ENCODE assay signal across 28 cellular contexts in the genomic region with DNA sequence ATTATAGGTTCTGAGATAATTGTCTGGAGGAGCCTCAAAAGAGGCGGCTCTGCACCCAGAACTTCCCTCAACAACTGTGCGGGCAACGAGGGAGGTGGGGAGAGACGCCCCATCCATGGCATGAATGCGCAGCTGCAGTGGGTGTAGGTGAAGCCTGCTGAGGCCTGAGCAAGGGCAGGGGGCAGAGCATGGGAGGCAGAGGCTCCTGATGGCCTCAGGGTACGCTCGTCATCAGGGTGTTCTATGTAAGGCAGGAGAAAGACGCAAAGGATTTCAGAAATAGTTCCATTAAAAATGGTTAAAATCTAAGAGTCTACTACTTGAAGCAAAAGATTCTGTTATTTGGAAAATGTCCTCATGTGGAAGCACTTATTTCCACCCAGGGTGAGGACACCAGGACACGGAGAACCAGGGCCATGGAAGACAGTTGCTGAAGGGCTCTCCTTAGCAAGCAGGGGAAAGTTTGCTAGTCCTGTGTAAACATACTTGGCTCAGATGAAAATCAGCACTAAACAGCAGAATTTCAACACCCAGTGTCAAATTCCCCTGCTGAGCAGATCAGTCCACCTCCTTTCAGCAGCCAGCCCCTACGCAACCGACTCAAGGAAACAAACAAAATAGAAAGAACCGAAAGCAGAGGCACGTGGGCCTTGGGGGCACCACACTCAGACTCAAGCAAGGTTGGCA. TPM values are rescaled to one million over a fixed set of nuclear protein-coding genes. Genes with fewer than 3 reads are reported as not detected.
A peak's percentile ranks its signal among the peaks of the same experiment; 100 is the strongest.
DNase-seq lines count a peak whose midpoint lies in the region; ATAC-seq, FAIRE-seq and TF ChIP-seq lines count a peak whose summit lies in the region.
"Had no signal": no experiment of that assay in that cellular context is flagged by ENCODE, and none has a peak within 500 bp of the region (broad histone marks: within the 10 kb centered on the region; RNA-seq: fewer than 3 reads in every experiment).

No MANE protein-coding gene starts in this region.

- no peak for FAIRE-seq in astrocyte (lab: Jason Lieb, UNC)
- FAIRE-seq: GM12891 had no signal

- WGBS in lung, 2 donors, result 72 to 78% methylated on average over 13 of the region's 13 CpGs

- no peaks in the 10 kb centered on the region for H3K4me1 Mint-ChIP-seq in astrocyte (ENCODE audit: low read depth, unreplicated experiment)
- H3K4me1 Mint-ChIP-seq: activated CD4-positive, alpha-beta T cell treated with anti-CD3 and anti-CD28 coated beads for 36 hours; brain; CD4-positive, alpha-beta memory T cell; natural killer cell had no signal

- H3K4me1 ChIP-seq in breast epithelium, result no peaks in the 10 kb centered on the region
- no peaks in the 10 kb centered on the region for H3K4me1 ChIP-seq in astrocyte (ENCODE audit: insufficient read depth, low read length)
- H3K4me1 ChIP-seq in lung (ENCODE audit: control insufficient read depth in 2 of 2, insufficient read depth in 2 of 2, low read length in 2 of 2), result no peaks in the 10 kb centered on the region
- no peaks in the 10 kb centered on the region for H3K4me1 ChIP-seq in OCI-LY7 (ENCODE audit: insufficient read depth, low read length, poor library complexity, severe bottlenecking)
- H3K4me1 ChIP-seq: adrenal gland, heart left ventricle, upper lobe of left lung had no signal

- H4K20me1 ChIP-seq in astrocyte (ENCODE audit: insufficient read depth, low read length), result no peaks in the 10 kb centered on the region
- H4K20me1 ChIP-seq in OCI-LY7 (ENCODE audit: insufficient read depth, low read length), result no peaks in the 10 kb centered on the region

- TF ChIP-seq CTCF in breast epithelium (IDR thresholded peaks at IDR 0.05) (no peak), astrocyte (IDR thresholded peaks at IDR 0.05; ENCODE audit: insufficient read depth, low read depth, low read length) (no peak), lung (IDR thresholded peaks at IDR 0.05; ENCODE audit: control extremely low read depth, extremely low read depth) (no peak), OCI-LY7 (conservative IDR thresholded peaks at IDR 0.05; ENCODE audit: low read length) (no peak)

- H3K9ac ChIP-seq in astrocyte (ENCODE audit: low read length), result no peak overlapping the region

- no peaks in the 10 kb centered on the region for H3K36me3 Mint-ChIP-seq in astrocyte (ENCODE audit: low read depth, unreplicated experiment)
- H3K36me3 Mint-ChIP-seq: natural killer cell had no signal

- no TSS peak for BruUV-seq in OCI-LY7 (replicated peaks; lab: Mats Ljungman, UMichigan)

- H3K4me3 Mint-ChIP-seq in astrocyte (ENCODE audit: unreplicated experiment), result no peak overlapping the region
- H3K4me3 Mint-ChIP-seq: activated CD4-positive, alpha-beta T cell treated with anti-CD3 and anti-CD28 coated beads for 36 hours; activated CD8-positive, alpha-beta T cell treated with anti-CD3 and anti-CD28 coated beads for 36 hours; activated naive CD4-positive, alpha-beta T cell treated with anti-CD3 and anti-CD28 coated beads for 36 hours; brain; CD4-positive, alpha-beta memory T cell; natural killer cell; T-helper 2 cell treated with Interferon-gamma antibody and Interleukin-4, amounts not matched to agents 5 μg/mL and 100 μg/mL, for 36 hours had no signal

- POLR2A ChIA-PET in OCI-LY7 (lab: Charles Lee), result interaction anchor here (0.7 kb wide), 1 partner anchor 383 kb away, joined by 3 read pairs; no protein-coding TSS in a partner anchor

- H3K27ac Mint-ChIP-seq in astrocyte (ENCODE audit: unreplicated experiment), result peak overlapping the region; percentile 48
- H3K27ac Mint-ChIP-seq: activated CD4-positive, alpha-beta T cell treated with anti-CD3 and anti-CD28 coated beads for 36 hours; activated CD8-positive, alpha-beta T cell treated with anti-CD3 and anti-CD28 coated beads for 36 hours; activated naive CD4-positive, alpha-beta T cell treated with anti-CD3 and anti-CD28 coated beads for 36 hours; brain; CD4-positive, alpha-beta memory T cell; natural killer cell; T-helper 2 cell treated with Interferon-gamma antibody and Interleukin-4, amounts not matched to agents 5 μg/mL and 100 μg/mL, for 36 hours had no signal

- peak; percentile 38 for ATAC-seq in lung (ENCODE audit: insufficient read depth, low FRiP score)
- no peak for ATAC-seq in GM18498 (IDR thresholded peaks at IDR 0.05; ENCODE audit: unreplicated experiment)
- no peak for ATAC-seq in GM18517 (IDR thresholded peaks at IDR 0.05; ENCODE audit: unreplicated experiment)
- ATAC-seq: activated CD4-positive, alpha-beta T cell treated with anti-CD3 and anti-CD28 coated beads for 36 hours; activated CD8-positive, alpha-beta T cell treated with anti-CD3 and anti-CD28 coated beads for 36 hours; esophagus mucosa; heart left ventricle; mucosa of descending colon; PC-3 had no signal

- H3K79me2 ChIP-seq in astrocyte (ENCODE audit: insufficient read depth, low read length) (no peaks in the 10 kb centered on the region), OCI-LY7 (ENCODE audit: insufficient read depth, low read depth, low read length) (no peaks in the 10 kb centered on the region)

- TF ChIP-seq POLR2A in breast epithelium (IDR thresholded peaks at IDR 0.05), result no peak

- in situ Hi-C loops in T47D (cut with HindIII; ENCODE audit: low pct_unique_long_range_greater_than_20kb, low sequenced_read_pairs), result no loop called here

- H3K9me3 Mint-ChIP-seq in astrocyte (ENCODE audit: unreplicated experiment), result peaks cover 2% of the 10 kb centered on the region
- H3K9me3 Mint-ChIP-seq: activated CD8-positive, alpha-beta T cell treated with anti-CD3 and anti-CD28 coated beads for 36 hours; activated naive CD4-positive, alpha-beta T cell treated with anti-CD3 and anti-CD28 coated beads for 36 hours; CD4-positive, alpha-beta memory T cell; natural killer cell; T-helper 2 cell treated with Interferon-gamma antibody and Interleukin-4, amounts not matched to agents 5 μg/mL and 100 μg/mL, for 36 hours had no signal

- H3K9me2 ChIP-seq in OCI-LY7 (ENCODE audit: insufficient read depth, low read length), result no peaks in the 10 kb centered on the region

- H3K27me3 ChIP-seq in breast epithelium (no peaks in the 10 kb centered on the region), astrocyte (ENCODE audit: insufficient read depth, low read length) (peaks cover 4% of the 10 kb centered on the region), lung (ENCODE audit: control insufficient read depth, insufficient read depth) (no peaks in the 10 kb centered on the region), H7 (ENCODE audit: control insufficient read depth, insufficient read depth, low read length) (no peaks in the 10 kb centered on the region)
- H3K27me3 ChIP-seq: adrenal gland, upper lobe of left lung had no signal

- H3K9me3 ChIP-seq in breast epithelium (no peaks in the 10 kb centered on the region), astrocyte (ENCODE audit: insufficient read depth, low read depth, low read length) (no peaks in the 10 kb centered on the region), lung (ENCODE audit: control insufficient read depth in 2 of 2, insufficient read depth in 1 of 2, low read length in 1 of 2) (peaks cover 0 to 2% of the 10 kb centered on the region in 2 donors), OCI-LY7 (ENCODE audit: low read length) (no peaks in the 10 kb centered on the region)
- H3K9me3 ChIP-seq: adrenal gland, heart left ventricle, mucosa of descending colon, upper lobe of left lung had no signal

- H3K27ac ChIP-seq in breast epithelium (no peak overlapping the region), astrocyte (ENCODE audit: low read depth, low read length) (no peak overlapping the region), lung (ENCODE audit: low read depth in 1 of 2, low read length in 1 of 2) (no peak overlapping the region), OCI-LY7 (ENCODE audit: low read depth, low read length, poor library complexity, severe bottlenecking) (no peak overlapping the region)
- H3K27ac ChIP-seq: adrenal gland, heart left ventricle had no signal

- H3K36me3 ChIP-seq in breast epithelium (no peaks in the 10 kb centered on the region), astrocyte (ENCODE audit: insufficient read depth, low read length) (no peaks in the 10 kb centered on the region), lung (ENCODE audit: control insufficient read depth in 2 of 2, insufficient read depth in 2 of 2, low read length in 2 of 2) (no peaks in the 10 kb centered on the region), OCI-LY7 (ENCODE audit: insufficient read depth, low read length) (peaks cover under 1% of the 10 kb centered on the region; the same call in 1 of the 2 replicates), H7 (replicated peaks; ENCODE audit: control insufficient read depth, insufficient read depth, low read length) (no peaks in the 10 kb centered on the region)
- H3K36me3 ChIP-seq: adrenal gland, heart left ventricle, upper lobe of left lung had no signal

- DNase-seq in T47D (ENCODE audit: low read depth in 1 of 2, low spot score in 1 of 2) (peak; percentile 16 to 84), breast epithelium (ENCODE audit: low spot score in 2 of 2) (no peak), astrocyte (ENCODE audit: low read depth) (no peak), lung (ENCODE audit: low spot score) (no peak), OCI-LY7 (ENCODE audit: low spot score) (no peak), H7 (no peak)
- DNase-seq: activated CD4-positive, alpha-beta T cell treated with anti-CD3 and anti-CD28 coated beads for 36 hours; activated CD8-positive, alpha-beta memory T cell treated with anti-CD3 and anti-CD28 coated beads, Interleukin-2, amount 50 U/mL, for 48 hours; activated CD8-positive, alpha-beta T cell treated with anti-CD3 and anti-CD28 coated beads for 36 hours; activated naive CD4-positive, alpha-beta T cell treated with anti-CD3 and anti-CD28 coated beads for 36 hours; adrenal gland; CD4-positive, alpha-beta memory T cell; cerebellar nuclear complex; heart left ventricle; IMR-90; mucosa of descending colon; natural killer cell; NCI-H1048; PC-3; SHP77 treated with DMSO at 0.1 percent for 48 hours; stimulated activated CD4-positive, alpha-beta T cell treated with anti-CD3 and anti-CD28 coated beads, Interleukin-4, amount 100 ng/mL, for 24 hours had no signal

- H3K4me3 ChIP-seq in breast epithelium (no peak overlapping the region), astrocyte (ENCODE audit: insufficient read depth, low read depth, low read length) (no peak overlapping the region), lung (no peak overlapping the region), OCI-LY7 (ENCODE audit: low read depth, low read length, poor library complexity, severe bottlenecking) (no peak overlapping the region), H7 (ENCODE audit: insufficient read depth, low read depth, low read length) (no peak overlapping the region)
- H3K4me3 ChIP-seq: adrenal gland, heart left ventricle, mucosa of descending colon, upper lobe of left lung had no signal

- peaks cover 6% of the 10 kb centered on the region for H3K27me3 Mint-ChIP-seq in astrocyte (ENCODE audit: low read depth, unreplicated experiment)
- H3K27me3 Mint-ChIP-seq: activated CD4-positive, alpha-beta T cell treated with anti-CD3 and anti-CD28 coated beads for 36 hours; activated CD8-positive, alpha-beta T cell treated with anti-CD3 and anti-CD28 coated beads for 36 hours had no signal

- intact Hi-C loops in breast epithelium (cut with DNase I; ENCODE audit: low total_unique reads) (loop anchor here (1.0 kb wide), 1 partner anchor 9 kb away; no protein-coding TSS in a partner anchor), OCI-LY7 (cut with micrococcal nuclease; ENCODE audit: unreplicated experiment) (no loop called here)

- H3K4me2 ChIP-seq in astrocyte (ENCODE audit: low read length), result no peak overlapping the region
- no peak overlapping the region for H3K4me2 ChIP-seq in OCI-LY7 (ENCODE audit: low read length)

- H2AFZ ChIP-seq in astrocyte (ENCODE audit: low read depth, low read length) (no peak overlapping the region), OCI-LY7 (ENCODE audit: low read length) (no peak overlapping the region)

- CTCF ChIA-PET in OCI-LY7 (lab: Charles Lee; ENCODE audit: unreplicated experiment), result no interaction called here

RNA-seq across cellular contexts. Expression of a gene that starts 18.9 kb away (rescaled TPM):
- total RNA-seq in breast epithelium (10 to 100 TPM; 37.0 to 89.6 (median 66.0) TPM), astrocyte (37.7 and 55.7 TPM in 2 replicates), lung (100 to 1,000 TPM; 124 to 264 TPM), OCI-LY7 (2022) (164 and 166 TPM in 2 replicates)
- 100 to 1,000 TPM in 1 of 2 donors, 10 to 100 TPM in 1; 54.2 to 115 TPM for polyA plus RNA-seq in lung
- 105 and 122 TPM in 2 replicates for total RNA-seq in OCI-LY7 (2014; rRNA removed; shearing (Covaris generic))
- total RNA-seq in H7 (2014; rRNA removed; shearing (Covaris generic)), result 91.7 and 114 TPM in 2 replicates

Comparison
In these comparisons a context has a peak if more than half of its experiments do, and no peak if none do; other contexts are left out.
1. DNase-seq: peak in T47D (2 of 2); none in breast epithelium (0 of 2), astrocyte (single experiment), lung (single experiment), OCI-LY7 (single experiment) and H7 (single experiment).